ENCODE assay signal across 1 cellular context in the genomic region with DNA sequence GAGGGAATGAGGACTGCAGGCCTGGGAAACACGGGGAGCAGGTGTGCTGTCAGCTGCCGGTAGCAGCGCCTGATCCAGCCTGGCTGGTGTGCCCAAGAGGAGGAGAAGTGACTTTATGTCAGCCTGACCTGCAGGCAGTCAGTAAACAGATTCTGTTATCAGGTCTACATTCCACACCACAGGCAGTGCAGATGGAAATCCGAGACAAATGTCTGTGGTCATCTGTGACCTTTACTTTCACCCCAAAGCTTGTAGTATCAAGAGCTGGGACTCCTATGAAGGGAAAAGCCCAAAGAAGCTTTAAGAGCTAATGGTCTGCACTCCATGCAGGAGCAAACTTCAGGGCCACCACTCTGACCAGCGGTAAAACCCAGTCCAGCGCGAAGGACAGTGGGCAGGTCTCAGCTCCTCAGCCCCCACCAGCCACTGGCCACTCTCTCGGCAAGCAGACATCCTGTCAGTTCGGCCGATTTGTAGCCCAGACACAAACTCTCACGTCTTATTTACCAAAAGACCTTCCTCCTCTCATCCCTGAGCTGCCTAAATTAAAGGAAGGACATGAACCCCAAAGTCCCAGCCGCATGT.
TF ChIP-seq lines count a peak whose summit lies in the region.

No MANE protein-coding gene starts in this region.

TF ChIP-seq in GM12878, 131 proteins besides CTCF, POLR2A, EP300 and RAD21:
- TF ChIP-seq MTA2 (IDR thresholded peaks at IDR 0.05; ENCODE audit: low read depth), result no peak
- TF ChIP-seq, protein P1, sequence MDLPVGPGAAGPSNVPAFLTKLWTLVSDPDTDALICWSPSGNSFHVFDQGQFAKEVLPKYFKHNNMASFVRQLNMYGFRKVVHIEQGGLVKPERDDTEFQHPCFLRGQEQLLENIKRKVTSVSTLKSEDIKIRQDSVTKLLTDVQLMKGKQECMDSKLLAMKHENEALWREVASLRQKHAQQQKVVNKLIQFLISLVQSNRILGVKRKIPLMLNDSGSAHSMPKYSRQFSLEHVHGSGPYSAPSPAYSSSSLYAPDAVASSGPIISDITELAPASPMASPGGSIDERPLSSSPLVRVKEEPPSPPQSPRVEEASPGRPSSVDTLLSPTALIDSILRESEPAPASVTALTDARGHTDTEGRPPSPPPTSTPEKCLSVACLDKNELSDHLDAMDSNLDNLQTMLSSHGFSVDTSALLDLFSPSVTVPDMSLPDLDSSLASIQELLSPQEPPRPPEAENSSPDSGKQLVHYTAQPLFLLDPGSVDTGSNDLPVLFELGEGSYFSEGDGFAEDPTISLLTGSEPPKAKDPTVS (IDR thresholded peaks at IDR 0.05; ENCODE audit: low read depth, low read length), result no peak
- TF ChIP-seq CBX5 (IDR thresholded peaks at IDR 0.05; ENCODE audit: low read depth), result no peak
- TF ChIP-seq ZNF622 (IDR thresholded peaks at IDR 0.05), result no peak
